ENCODE assay signal across 13 cellular contexts in genomic region chr22:30385913-30386312, GRCh38. TPM values are rescaled to one million over a fixed set of nuclear protein-coding genes. Genes with fewer than 3 reads are reported as not detected.
DNase-seq lines count a peak whose midpoint lies in the region; ATAC-seq, FAIRE-seq and TF ChIP-seq lines count a peak whose summit lies in the region.
"Had no signal": no experiment of that assay in that cellular context is flagged by ENCODE, and none has a peak within 500 bp of the region (broad histone marks: within the 10 kb centered on the region; RNA-seq: fewer than 3 reads in every experiment).

No MANE protein-coding gene starts in this region.

- H3K4me2 ChIP-seq in A549 (peak overlapping the region; percentile 92), mesenchymal stem cell (ENCODE audit: low read length, poor library complexity, severe bottlenecking) (no peak overlapping the region)

- H3K4me3 Mint-ChIP-seq in Caco-2 (ENCODE audit: unreplicated experiment), result peak overlapping the region; percentile 67
- peak overlapping the region; percentile 69 for H3K4me3 Mint-ChIP-seq in activated T-helper 17 cell treated with anti-CD3 and anti-CD28 coated beads, Interleukin-2, amount 50 U/mL, for 72 hours

- TF ChIP-seq RAD21 in A549 (conservative IDR thresholded peaks at IDR 0.05 in 1 of 2, IDR thresholded peaks at IDR 0.05 in 1 of 2), result no peak

- FAIRE-seq in A549 (lab: Jason Lieb, UNC), result no peak

- H2AFZ ChIP-seq in mesenchymal stem cell (ENCODE audit: low read depth, low read length), result no peak overlapping the region

- TF ChIP-seq POLR2A in A549 (IDR thresholded peaks at IDR 0.05; ENCODE audit: low read length) (no peak), testis (IDR thresholded peaks at IDR 0.05) (no peak)

- no peak overlapping the region for H3K18ac ChIP-seq in mesenchymal stem cell (ENCODE audit: low read depth in 1 of 2, low read length in 2 of 2)

- H3K4me1 Mint-ChIP-seq in Caco-2 (ENCODE audit: low read depth, unreplicated experiment), result no peaks in the 10 kb centered on the region
- peaks cover 5% of the 10 kb centered on the region for H3K4me1 Mint-ChIP-seq in activated T-helper 17 cell treated with anti-CD3 and anti-CD28 coated beads, Interleukin-2, amount 50 U/mL, for 72 hours

- no peak overlapping the region for H2BK12ac ChIP-seq in mesenchymal stem cell (ENCODE audit: low read length in 2 of 2)

- CTCF ChIA-PET in A549 (lab: Yijun Ruan, JAX), result interaction anchor here (0.6 to 2.2 kb wide), 7 partner anchors 10 to 278 kb away, joined by 3 to 13 read pairs (median 3); no protein-coding TSS in a partner anchor
- CTCF ChIA-PET in Caco-2 (lab: Charles Lee), result interaction anchor here (0.6 to 2.1 kb wide), 5 partner anchors 11 to 100 kb away, joined by 3 to 15 read pairs (median 3); partner anchors contain the start of genes CASTOR1 and SEC14L2

- no peak overlapping the region for H3K14ac ChIP-seq in mesenchymal stem cell (ENCODE audit: low read length in 2 of 2)

- peaks cover 25% of the 10 kb centered on the region for H3K79me1 ChIP-seq in mesenchymal stem cell (replicated peaks; ENCODE audit: low read length, poor library complexity, severe bottlenecking)

- ATAC-seq in A549, result no peak
- no peak for ATAC-seq in activated T-helper 17 cell treated with anti-CD3 and anti-CD28 coated beads, Interleukin-2, amount 50 U/mL, for 72 hours (replicated peaks)

- no peaks in the 10 kb centered on the region for H3K9me3 Mint-ChIP-seq in Caco-2 (ENCODE audit: unreplicated experiment)
- H3K9me3 Mint-ChIP-seq in activated T-helper 17 cell treated with anti-CD3 and anti-CD28 coated beads, Interleukin-2, amount 50 U/mL, for 72 hours, result no peaks in the 10 kb centered on the region

- no peak overlapping the region for H2BK5ac ChIP-seq in mesenchymal stem cell (ENCODE audit: low read depth, low read length, poor library complexity, severe bottlenecking)

- H3K36me3 Mint-ChIP-seq in Caco-2 (ENCODE audit: insufficient read depth, unreplicated experiment), result no peaks in the 10 kb centered on the region
- no peaks in the 10 kb centered on the region for H3K36me3 Mint-ChIP-seq in activated T-helper 17 cell treated with anti-CD3 and anti-CD28 coated beads, Interleukin-2, amount 50 U/mL, for 72 hours (ENCODE audit: low read depth)

- 98% methylated on average over 6 of the region's 8 CpGs for WGBS in A549 (ENCODE audit: missing lambda C conversion rate)
- WGBS in mesenchymal stem cell, result 93% methylated on average over 8 of the region's 8 CpGs
- WGBS in testis, 2 donors, result 90 to 94% methylated on average over 8 of the region's 8 CpGs

- H3K4me3 ChIP-seq in A549 (peak overlapping the region; percentile 70), Caco-2 (ENCODE audit: low read depth, low read length) (no peak overlapping the region), mesenchymal stem cell (ENCODE audit: insufficient read depth in 1 of 2, low read depth in 1 of 2, low read length in 2 of 2) (peak overlapping the region in 1 of 2 experiments; percentile 84), testis (no peak overlapping the region)

- H3K27ac ChIP-seq in A549, result peak overlapping the region; percentile 96 to 100; a peak in 4 of 6 replicates
- no peak overlapping the region for H3K27ac ChIP-seq in mesenchymal stem cell (ENCODE audit: low read length, poor library complexity, severe bottlenecking)
- no peak overlapping the region for H3K27ac ChIP-seq in testis

- H3K27me3 ChIP-seq in Caco-2 (replicated peaks; ENCODE audit: control insufficient read depth, insufficient read depth, low read length), result no peaks in the 10 kb centered on the region
- no peaks in the 10 kb centered on the region for H3K27me3 ChIP-seq in mesenchymal stem cell (ENCODE audit: control insufficient read depth in 1 of 2, insufficient read depth in 1 of 2, low read length in 2 of 2)
- no peaks in the 10 kb centered on the region for H3K27me3 ChIP-seq in testis
- H3K27me3 ChIP-seq: right atrium auricular region, tibial nerve had no signal

- intact Hi-C loops in Caco-2 (cut with micrococcal nuclease; ENCODE audit: unreplicated experiment) (loop anchor here (2.0 to 5.0 kb wide), 3 partner anchors 59 to 279 kb away; partner anchors contain the start of gene TBC1D10A), testis (cut with DNase I; ENCODE audit: low total_unique reads) (loop anchor here (5.0 kb wide), 1 partner anchor 124 kb away; no protein-coding TSS in a partner anchor)

- no peak overlapping the region for H3K27ac Mint-ChIP-seq in Caco-2 (ENCODE audit: unreplicated experiment)
- no peak overlapping the region for H3K27ac Mint-ChIP-seq in activated T-helper 17 cell treated with anti-CD3 and anti-CD28 coated beads, Interleukin-2, amount 50 U/mL, for 72 hours

- H2BK15ac ChIP-seq in mesenchymal stem cell (ENCODE audit: low read depth, poor library complexity, severe bottlenecking), result no peak overlapping the region

- no peaks in the 10 kb centered on the region for H3K27me3 Mint-ChIP-seq in Caco-2 (ENCODE audit: insufficient read depth, unreplicated experiment)
- H3K27me3 Mint-ChIP-seq in activated T-helper 17 cell treated with anti-CD3 and anti-CD28 coated beads, Interleukin-2, amount 50 U/mL, for 72 hours, result peaks cover 3% of the 10 kb centered on the region

- H2AK5ac ChIP-seq in mesenchymal stem cell (ENCODE audit: low read length, severe bottlenecking), result no peak overlapping the region

- TSS peak; percentile 55 for BruUV-seq in Caco-2 (replicated peaks; lab: Mats Ljungman, UMichigan)

- H3K4ac ChIP-seq in mesenchymal stem cell (ENCODE audit: low read depth in 1 of 2, low read length in 2 of 2), result no peak overlapping the region

- H3K36me3 ChIP-seq in Caco-2 (ENCODE audit: control insufficient read depth, insufficient read depth, low read length) (no peaks in the 10 kb centered on the region), mesenchymal stem cell (ENCODE audit: control insufficient read depth in 1 of 2, insufficient read depth in 2 of 2, low read depth in 1 of 2, low read length in 2 of 2) (peaks cover 30 to 41% of the 10 kb centered on the region in 2 experiments), testis (ENCODE audit: low read depth, missing control alignments) (no peaks in the 10 kb centered on the region)
- H3K36me3 ChIP-seq: right atrium auricular region had no signal

- H4K91ac ChIP-seq in mesenchymal stem cell (ENCODE audit: low read length), result no peak overlapping the region

- POLR2A ChIA-PET in A549 (lab: Yijun Ruan, JAX) (interaction anchor here (0.7 kb wide), 1 partner anchor 150 kb away, joined by 4 read pairs; no protein-coding TSS in a partner anchor), Caco-2 (lab: Charles Lee) (no interaction called here)

- H3K4me1 ChIP-seq in A549, result no peaks in the 10 kb centered on the region; the same call in 2 of the 3 replicates
- H3K4me1 ChIP-seq in Caco-2, result 0 out of 2 replicates have a peak, but pooled peaks cover 4% of the 10 kb centered on the region
- peaks cover 13% of the 10 kb centered on the region for H3K4me1 ChIP-seq in mesenchymal stem cell (ENCODE audit: control insufficient read depth, insufficient read depth, low read depth, low read length)
- peaks cover 10% of the 10 kb centered on the region for H3K4me1 ChIP-seq in testis

- no peak overlapping the region for H3K23ac ChIP-seq in mesenchymal stem cell (ENCODE audit: low read length in 2 of 2)

- no peak for TF ChIP-seq EP300 in A549 (IDR thresholded peaks at IDR 0.05)

- TF ChIP-seq CTCF in A549 (IDR thresholded peaks at IDR 0.05) (no peak), Caco-2 (IDR thresholded peaks at IDR 0.05; ENCODE audit: insufficient read depth in 1 of 2, low read depth in 1 of 2, low read length in 1 of 2, severe bottlenecking in 1 of 2, unreplicated experiment in 1 of 2) (no peak), testis (IDR thresholded peaks at IDR 0.05) (no peak)

- peak overlapping the region; percentile 89 for H3K9ac ChIP-seq in mesenchymal stem cell (ENCODE audit: low read length)

- DNase-seq in A549 (ENCODE audit: low read depth in 1 of 2, low spot score in 1 of 2), result no peak
- no peak for DNase-seq in Caco-2
- DNase-seq in mesenchymal stem cell, result no peak
- no peak for DNase-seq in DMS 273 (lab: John Stamatoyannopoulos, UW; ENCODE audit: unreplicated experiment)
- DNase-seq in DMS53 treated with DMSO at 0.1 percent for 48 hours (lab: John Stamatoyannopoulos, UW; ENCODE audit: unreplicated experiment), result no peak
- DNase-seq in testis, result no peak
- no peak for DNase-seq in putamen (ENCODE audit: low spot score)
- DNase-seq: COR-L47, MM.1S, NCI-H2227 treated with DMSO at 0.1 percent for 48 hours had no signal

- H3K9me3 ChIP-seq in A549 (peaks cover 9% of the 10 kb centered on the region; the same call in 2 of the 3 replicates), Caco-2 (no peaks in the 10 kb centered on the region), mesenchymal stem cell (ENCODE audit: control insufficient read depth, low read length) (peaks cover 4% of the 10 kb centered on the region), testis (no peaks in the 10 kb centered on the region)
- H3K9me3 ChIP-seq: right atrium auricular region, tibial nerve had no signal

- no peak overlapping the region for H4K8ac ChIP-seq in mesenchymal stem cell (ENCODE audit: low read length)

- no peak overlapping the region for H2BK120ac ChIP-seq in mesenchymal stem cell (ENCODE audit: low read depth, low read length)

RNA-seq across cellular contexts. Expression of gene RNF215, which starts 1.3 kb away (rescaled TPM):
- polyA plus RNA-seq in A549 (2011; rRNA removed), result 16.4 and 19.0 TPM in 2 replicates
- polyA plus RNA-seq in A549 (2012; cell fraction: cytosol; rRNA removed), result 17.3 and 20.9 TPM in 2 replicates
- polyA plus RNA-seq in A549 (2012; cell fraction: nucleus; rRNA removed), result 83.7 and 89.2 TPM in 2 replicates
- polyA plus RNA-seq in A549 (2017; fragmentation: RNase III; extraction: RNeasy Plus Mini Kit Qiagen cat#74134 plus additional on column Dnase treatment), result 18.4 to 23.5 TPM (median 19.5 TPM) in 3 replicates
- 33.8 and 36.3 TPM in 2 replicates for polyA minus RNA-seq in A549 (2011; rRNA and poly(A)+ RNA removed)
- total RNA-seq in Caco-2 (2022), result 12.8 and 14.2 TPM in 2 replicates
- total RNA-seq in activated T-helper 17 cell treated with anti-CD3 and anti-CD28 coated beads, Interleukin-2, amount 50 U/mL, for 72 hours, result 10 to 100 TPM; 10.7 to 18.4 TPM
- polyA plus RNA-seq in mesenchymal stem cell (2013, experiment 1 of 2), result 5.1 TPM
- 7.0 TPM for polyA plus RNA-seq in mesenchymal stem cell (2013, experiment 2 of 2)
- total RNA-seq in testis, result 10 to 100 TPM; 20.9 to 24.6 TPM
- polyA plus RNA-seq in testis (ENCODE audit: insufficient read depth, low read depth, low replicate concordance), result 18.2 TPM

RNA-seq across cellular contexts. Expression of gene SEC14L2, which starts 10.9 kb away (rescaled TPM):
- polyA plus RNA-seq in A549 (2011; rRNA removed) (12.5 and 12.8 TPM in 2 replicates), A549 (2017; fragmentation: RNase III; extraction: RNeasy Plus Mini Kit Qiagen cat#74134 plus additional on column Dnase treatment) (15.2 to 21.8 TPM (median 17.2 TPM) in 3 replicates), testis (ENCODE audit: insufficient read depth, low read depth, low replicate concordance) (4.7 TPM)
- 8.1 and 12.1 TPM in 2 replicates for polyA plus RNA-seq in A549 (2012; cell fraction: cytosol; rRNA removed)
- 14.0 and 14.9 TPM in 2 replicates for polyA plus RNA-seq in A549 (2012; cell fraction: nucleus; rRNA removed)
- polyA minus RNA-seq in A549 (2011; rRNA and poly(A)+ RNA removed), result 24.0 and 25.4 TPM in 2 replicates
- total RNA-seq in Caco-2 (2022) (9.4 and 11.0 TPM in 2 replicates), testis (1 to 10 TPM; 2.2 to 3.5 TPM)
- 10 to 100 TPM; 11.3 to 52.8 TPM for total RNA-seq in activated T-helper 17 cell treated with anti-CD3 and anti-CD28 coated beads, Interleukin-2, amount 50 U/mL, for 72 hours
- 5.6 TPM for polyA plus RNA-seq in mesenchymal stem cell (2013, experiment 1 of 2)
- polyA plus RNA-seq in mesenchymal stem cell (2013, experiment 2 of 2), result 4.8 TPM

RNA-seq across cellular contexts. Expression of gene CCDC157, which starts 29.1 kb away (rescaled TPM):
- polyA plus RNA-seq in A549 (2011; rRNA removed), result 1.4 and 2.1 TPM in 2 replicates
- 2.8 and 3.7 TPM in 2 replicates for polyA plus RNA-seq in A549 (2012; cell fraction: cytosol; rRNA removed)
- polyA plus RNA-seq in A549 (2012; cell fraction: nucleus; rRNA removed), result 5.1 and 5.4 TPM in 2 replicates
- polyA plus RNA-seq in A549 (2017; fragmentation: RNase III; extraction: RNeasy Plus Mini Kit Qiagen cat#74134 plus additional on column Dnase treatment), result 2.1 to 2.6 TPM (median 2.5 TPM) in 3 replicates
- 1.0 and 1.2 TPM in 2 replicates for polyA minus RNA-seq in A549 (2011; rRNA and poly(A)+ RNA removed)
- 4.8 and 4.9 TPM in 2 replicates for total RNA-seq in Caco-2 (2022)
- 1 to 10 TPM in 1 of 2 donors, under 1 TPM in 1; 0.50 to 2.5 TPM for total RNA-seq in activated T-helper 17 cell treated with anti-CD3 and anti-CD28 coated beads, Interleukin-2, amount 50 U/mL, for 72 hours
- polyA plus RNA-seq in mesenchymal stem cell (2013, experiment 1 of 2), result 1.7 TPM
- polyA plus RNA-seq in mesenchymal stem cell (2013, experiment 2 of 2), result 1.8 TPM
- total RNA-seq in testis, result 10 to 100 TPM; 70.1 to 81.9 TPM
- 69.2 TPM for polyA plus RNA-seq in testis (ENCODE audit: insufficient read depth, low read depth, low replicate concordance)

RNA-seq across cellular contexts. Expression of gene SF3A1, which starts 29.2 kb away (rescaled TPM):
- polyA plus RNA-seq in A549 (2011; rRNA removed) (47.0 and 86.1 TPM in 2 replicates), A549 (2017; fragmentation: RNase III; extraction: RNeasy Plus Mini Kit Qiagen cat#74134 plus additional on column Dnase treatment) (45.4 to 57.9 TPM (median 48.6 TPM) in 3 replicates), testis (ENCODE audit: insufficient read depth, low read depth, low replicate concordance) (272 TPM)
- polyA plus RNA-seq in A549 (2012; cell fraction: cytosol; rRNA removed), result 69.0 and 71.0 TPM in 2 replicates
- 132 and 142 TPM in 2 replicates for polyA plus RNA-seq in A549 (2012; cell fraction: nucleus; rRNA removed)
- polyA minus RNA-seq in A549 (2011; rRNA and poly(A)+ RNA removed), result 145 and 173 TPM in 2 replicates
- total RNA-seq in Caco-2 (2022) (182 and 188 TPM in 2 replicates), testis (100 to 1,000 TPM; 159 to 174 TPM)
- 100 to 1,000 TPM; 275 to 294 TPM for total RNA-seq in activated T-helper 17 cell treated with anti-CD3 and anti-CD28 coated beads, Interleukin-2, amount 50 U/mL, for 72 hours
- polyA plus RNA-seq in mesenchymal stem cell (2013, experiment 1 of 2), result 106 TPM
- 105 TPM for polyA plus RNA-seq in mesenchymal stem cell (2013, experiment 2 of 2)

RNA-seq across cellular contexts. Expression of gene MTFP1, which starts 39.7 kb away (rescaled TPM):
- polyA plus RNA-seq in A549 (2011; rRNA removed) (23.8 and 24.9 TPM in 2 replicates), A549 (2017; fragmentation: RNase III; extraction: RNeasy Plus Mini Kit Qiagen cat#74134 plus additional on column Dnase treatment) (50.3 to 52.5 TPM (median 52.0 TPM) in 3 replicates), testis (ENCODE audit: insufficient read depth, low read depth, low replicate concordance) (5.7 TPM)
- polyA plus RNA-seq in A549 (2012; cell fraction: cytosol; rRNA removed), result 63.0 and 82.2 TPM in 2 replicates
- polyA plus RNA-seq in A549 (2012; cell fraction: nucleus; rRNA removed), result 57.0 and 68.5 TPM in 2 replicates
- polyA minus RNA-seq in A549 (2011; rRNA and poly(A)+ RNA removed), result 14.3 and 14.9 TPM in 2 replicates
- total RNA-seq in Caco-2 (2022) (20.6 and 23.0 TPM in 2 replicates), testis (10 to 100 TPM in 1 of 2 donors, 1 to 10 TPM in 1; 9.3 to 13.2 TPM)
- 10 to 100 TPM; 42.4 to 51.3 TPM for total RNA-seq in activated T-helper 17 cell treated with anti-CD3 and anti-CD28 coated beads, Interleukin-2, amount 50 U/mL, for 72 hours
- 7.4 TPM for polyA plus RNA-seq in mesenchymal stem cell (2013, experiment 1 of 2)
- polyA plus RNA-seq in mesenchymal stem cell (2013, experiment 2 of 2), result 6.4 TPM

Comparison
In these comparisons a context has a peak if more than half of its experiments do, and no peak if none do; other contexts are left out.
1. H3K27ac ChIP-seq: peak in A549 (2 of 2); none in mesenchymal stem cell (single experiment) and testis (0 of 2).
2. RNA of gene CCDC157, which starts 29.1 kb away (total RNA-seq): 70.1 to 81.9 TPM in testis; 4.8 to 4.9 TPM in Caco-2 and 0.50 to 2.5 TPM in activated T-helper 17 cell treated with anti-CD3 and anti-CD28 coated beads, Interleukin-2, amount 50 U/mL, for 72 hours; every median in the first group is over 10 times any median in the second.